9 cellular contexts compared by ENCODE assay signal in the genomic region with DNA sequence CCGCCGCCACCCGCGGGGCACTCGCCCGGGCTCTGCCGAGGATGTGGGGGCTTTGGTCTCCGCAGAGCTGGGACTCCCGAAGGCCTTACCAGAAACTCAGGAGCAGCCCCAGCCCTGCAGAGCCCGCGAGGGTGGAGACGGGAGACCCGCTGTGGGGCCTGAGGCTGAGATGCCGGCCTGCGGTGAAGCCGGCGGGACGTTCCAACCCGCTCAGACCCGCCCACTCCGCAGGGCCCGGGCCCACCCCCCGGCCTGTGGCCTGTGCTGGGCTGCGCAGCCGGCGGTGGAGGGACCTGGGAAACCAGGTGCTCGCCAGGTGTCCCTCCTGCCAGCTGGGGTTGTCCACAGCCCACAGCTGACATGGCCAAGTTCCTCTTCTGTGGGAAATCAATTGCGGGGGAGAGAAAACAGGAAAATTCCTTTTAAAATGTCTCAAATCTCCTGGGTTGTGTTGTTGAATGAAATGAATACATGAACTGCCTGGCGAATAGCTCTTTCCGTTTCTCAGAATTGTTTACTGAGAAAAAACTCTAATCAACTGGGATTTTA. TPM values are rescaled to one million over a fixed set of nuclear protein-coding genes. Genes with fewer than 3 reads are reported as not detected.
DNase-seq lines count a peak whose midpoint lies in the region; ATAC-seq and TF ChIP-seq lines count a peak whose summit lies in the region.
"Had no signal": no experiment of that assay in that cellular context is flagged by ENCODE, and none has a peak within 500 bp of the region (broad histone marks: within the 10 kb centered on the region; RNA-seq: fewer than 3 reads in every experiment).

No MANE protein-coding gene starts in this region.

- intact Hi-C loops in breast epithelium (cut with DNase I; ENCODE audit: low total_unique reads) (no loop called here), natural killer cell (cut with micrococcal nuclease) (no loop called here)

- H3K27ac ChIP-seq in BLaER1: 0 out of 2 replicates have a peak overlapping the region, but pooled peaks have one; percentile 33
- peak overlapping the region; percentile 78 to 84 for H3K27ac ChIP-seq in breast epithelium
- no peak overlapping the region for H3K27ac ChIP-seq in iPS-20b (ENCODE audit: low read length)
- H3K27ac ChIP-seq in trophoblast cell (ENCODE audit: low read depth, low read length): peak overlapping the region; percentile 1

- H3K18ac ChIP-seq in trophoblast cell (ENCODE audit: low read length): no peak overlapping the region

- no peak overlapping the region for H3K4ac ChIP-seq in trophoblast cell (ENCODE audit: low read depth, low read length)

- H3K27me3 Mint-ChIP-seq in natural killer cell (ENCODE audit: low read depth in 2 of 2): peaks cover 16 to 23% of the 10 kb centered on the region in 2 donors

- H3K4me3 ChIP-seq in BLaER1 (peak overlapping the region; percentile 63), breast epithelium (peak overlapping the region; percentile 52 to 73 (median 58)), iPS-20b (ENCODE audit: low read length) (peak overlapping the region; percentile 65; the same call in 1 of the 2 replicates), trophoblast cell (ENCODE audit: low read depth, low read length) (no peak overlapping the region)

- H4K91ac ChIP-seq in trophoblast cell (ENCODE audit: low read depth, low read length): no peak overlapping the region

- H3K4me3 Mint-ChIP-seq in natural killer cell: no peak overlapping the region

- H3K9me3 ChIP-seq in BLaER1 (no peaks in the 10 kb centered on the region), breast epithelium (peaks cover 0 to under 1% of the 10 kb centered on the region in 2 donors), iPS-20b (ENCODE audit: insufficient read depth, low read depth, low read length) (no peaks in the 10 kb centered on the region), trophoblast cell (ENCODE audit: insufficient read depth, low read depth, low read length) (peaks cover 14% of the 10 kb centered on the region)

- peak overlapping the region; percentile 93 for H3K4me2 ChIP-seq in BLaER1
- H3K4me2 ChIP-seq in trophoblast cell (ENCODE audit: low read length): peak overlapping the region; percentile 77

- H2AK5ac ChIP-seq in trophoblast cell (ENCODE audit: low read length): no peak overlapping the region

- no peaks in the 10 kb centered on the region for H3K79me2 ChIP-seq in trophoblast cell (ENCODE audit: control insufficient read depth, insufficient read depth, low read length, poor library complexity)

- H3K14ac ChIP-seq in trophoblast cell (ENCODE audit: low read length): no peak overlapping the region

- H4K12ac ChIP-seq in trophoblast cell (ENCODE audit: low read depth, low read length): no peak overlapping the region

- no peak for TF ChIP-seq POLR2A in breast epithelium (IDR thresholded peaks at IDR 0.05)

- DNase-seq in breast epithelium (ENCODE audit: low spot score in 2 of 2): peak in 1 of 2 donors; percentile 36
- DNase-seq in trophoblast cell: peak in 1 of 2 donors; percentile 30
- DNase-seq in OCI-M2 (lab: John Stamatoyannopoulos, UW; ENCODE audit: unreplicated experiment): no peak
- no peak for DNase-seq in natural killer cell
- no peak for DNase-seq in NCI-H2227 (lab: John Stamatoyannopoulos, UW; ENCODE audit: unreplicated experiment)

- H4K20me1 ChIP-seq in BLaER1: peaks cover 4% of the 10 kb centered on the region; the same call in 1 of the 2 replicates

- H3K4me1 Mint-ChIP-seq in natural killer cell: no peaks in the 10 kb centered on the region

- H3K9ac ChIP-seq in BLaER1 (peak overlapping the region; percentile 56), iPS-20b (ENCODE audit: low read depth, low read length) (no peak overlapping the region), trophoblast cell (ENCODE audit: low read length) (no peak overlapping the region)

- no peak overlapping the region for H2AFZ ChIP-seq in trophoblast cell (ENCODE audit: insufficient read depth, low read length, poor library complexity)

- H3K36me3 ChIP-seq in BLaER1: no peaks in the 10 kb centered on the region
- H3K36me3 ChIP-seq in breast epithelium: no peaks in the 10 kb centered on the region
- no peaks in the 10 kb centered on the region for H3K36me3 ChIP-seq in iPS-20b (ENCODE audit: insufficient read depth, low read depth, low read length)
- no peaks in the 10 kb centered on the region for H3K36me3 ChIP-seq in trophoblast cell (ENCODE audit: control insufficient read depth in 1 of 2, insufficient read depth in 2 of 2, low read length in 2 of 2)

- no peaks in the 10 kb centered on the region for H3K36me3 Mint-ChIP-seq in natural killer cell

- H3K27me3 ChIP-seq in BLaER1 (peaks cover 41% of the 10 kb centered on the region), breast epithelium (no peaks in the 10 kb centered on the region), iPS-20b (ENCODE audit: insufficient read depth, low read length) (peaks cover 52% of the 10 kb centered on the region), trophoblast cell (ENCODE audit: insufficient read depth, low read length) (peaks cover 10% of the 10 kb centered on the region)

- H3K23ac ChIP-seq in trophoblast cell (ENCODE audit: low read length): no peak overlapping the region

- H3K4me1 ChIP-seq in BLaER1 (peaks cover 36% of the 10 kb centered on the region), breast epithelium (peaks cover 0 to 2% of the 10 kb centered on the region in 2 donors), iPS-20b (ENCODE audit: insufficient read depth, low read length) (peaks cover 5% of the 10 kb centered on the region), trophoblast cell (ENCODE audit: control insufficient read depth in 1 of 2, insufficient read depth in 2 of 2, low read length in 2 of 2) (peaks cover 3 to 5% of the 10 kb centered on the region in 2 experiments)

- no peak overlapping the region for H2BK120ac ChIP-seq in trophoblast cell (ENCODE audit: insufficient read depth, low read length, poor library complexity)

- no peak for ATAC-seq in natural killer cell
- ATAC-seq in GM18867 (IDR thresholded peaks at IDR 0.05; ENCODE audit: unreplicated experiment): no peak

- no peaks in the 10 kb centered on the region for H3K79me1 ChIP-seq in trophoblast cell (ENCODE audit: low read length)

- no peak overlapping the region for H4K8ac ChIP-seq in trophoblast cell (ENCODE audit: low read depth, low read length)

- no peak for TF ChIP-seq CTCF in breast epithelium (IDR thresholded peaks at IDR 0.05)
- TF ChIP-seq CTCF in natural killer cell (IDR thresholded peaks at IDR 0.05): no peak

- no peaks in the 10 kb centered on the region for H3K9me3 Mint-ChIP-seq in natural killer cell

- no CpG with 5 or more reads among the region's 30 CpGs for WGBS in trophoblast cell (ENCODE audit: extremely low coverage, insufficient coverage, insufficient read length)

- H2BK5ac ChIP-seq in trophoblast cell (ENCODE audit: low read depth, low read length, poor library complexity): no peak overlapping the region

- H2BK12ac ChIP-seq in trophoblast cell (ENCODE audit: low read length): no peak overlapping the region

- no peak overlapping the region for H3K27ac Mint-ChIP-seq in natural killer cell

RNA-seq across cellular contexts. Expression of a gene that starts 48.9 kb away (rescaled TPM):
- total RNA-seq in breast epithelium: 1 to 10 TPM in 2 of 3 donors, under 1 TPM in 1; 0.64 to 9.5 (median 2.6) TPM
- polyA plus RNA-seq in trophoblast cell (2013): 25.8 and 26.3 TPM in 2 replicates
- not detected for total RNA-seq in natural killer cell
- total RNA-seq: renal cortical epithelial cell had no signal
